ENCODE assay signal across 19 cellular contexts in the genomic region with DNA sequence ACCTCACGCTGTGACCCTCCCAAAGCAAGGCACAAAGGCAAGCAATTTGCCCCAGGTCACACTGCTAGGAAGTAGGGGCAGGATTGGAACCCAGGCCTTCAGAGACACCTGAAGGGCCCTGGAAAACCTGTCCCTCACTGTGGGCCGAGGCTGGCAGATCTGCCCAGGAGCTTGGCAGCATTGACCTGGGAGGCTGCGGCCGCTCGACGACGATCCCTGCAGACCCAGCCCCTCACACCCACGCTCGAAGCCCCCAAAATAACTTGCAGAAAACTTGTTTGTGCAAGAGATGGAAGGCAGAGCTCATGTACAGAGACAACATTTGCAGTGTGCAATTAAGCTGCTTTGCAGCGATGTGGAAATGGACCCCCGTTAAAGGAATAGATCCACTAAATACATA.
DNase-seq lines count a peak whose midpoint lies in the region; ATAC-seq and TF ChIP-seq lines count a peak whose summit lies in the region.
"Had no signal": no experiment of that assay in that cellular context is flagged by ENCODE, and none has a peak within 500 bp of the region (broad histone marks: within the 10 kb centered on the region; RNA-seq: fewer than 3 reads in every experiment).

No MANE protein-coding gene starts in this region.

- H3K27me3 Mint-ChIP-seq in chondrocyte (ENCODE audit: low read depth): peaks cover 8% of the 10 kb centered on the region
- H3K27me3 Mint-ChIP-seq: B cell; CD4-positive, alpha-beta memory T cell had no signal

- intact Hi-C loops in Right ventricle myocardium superior (cut with DNase I): no loop called here
- intact Hi-C loops in Right ventricle myocardium inferior (cut with DNase I): no loop called here
- intact Hi-C loops in spleen (cut with DNase I; ENCODE audit: low total_unique reads): no loop called here

- DNase-seq in Right ventricle myocardium superior: peak; percentile 6
- no peak for DNase-seq in Right ventricle myocardium inferior (ENCODE audit: missing footprints)
- DNase-seq in chondrocyte (ENCODE audit: low spot score): peak; percentile 80
- DNase-seq in neuronal stem cell (ENCODE audit: low spot score): no peak
- peak; percentile 47 for DNase-seq in spleen
- DNase-seq in RPMI8226: no peak
- no peak for DNase-seq in middle frontal gyrus (ENCODE audit: extremely low spot score, low spot score)
- DNase-seq in amniotic stem cell (lab: John Stamatoyannopoulos, UW): no peak
- DNase-seq: C1 segment of cervical spinal cord; Calu3; CD4-positive, alpha-beta memory T cell; COR-L47; DMS53; GF-D8; H9 had no signal

- H2BK15ac ChIP-seq in neuronal stem cell (ENCODE audit: low read length): no peak overlapping the region

- H2BK120ac ChIP-seq in neuronal stem cell (ENCODE audit: low read depth, low read length): no peak overlapping the region

- ATAC-seq in Right ventricle myocardium superior (ENCODE audit: poor library complexity): no peak
- no peak for ATAC-seq in Right ventricle myocardium inferior
- ATAC-seq: GM23338, HCT116 had no signal

- H3K9me3 ChIP-seq in neuronal stem cell (replicated peaks in 1 of 2; ENCODE audit: control insufficient read depth in 2 of 2, insufficient read depth in 1 of 2, low read depth in 1 of 2, low read length in 2 of 2) (no peaks in the 10 kb centered on the region), spleen (no peaks in the 10 kb centered on the region)

- H3K9me3 Mint-ChIP-seq in chondrocyte (ENCODE audit: low read depth): no peaks in the 10 kb centered on the region
- H3K9me3 Mint-ChIP-seq: CD4-positive, alpha-beta memory T cell; GM23338; H9 had no signal

- H3K27ac Mint-ChIP-seq in chondrocyte (ENCODE audit: unreplicated experiment): no peak overlapping the region
- H3K27ac Mint-ChIP-seq: B cell; CD4-positive, alpha-beta memory T cell; GM23338 had no signal

- H3K18ac ChIP-seq in neuronal stem cell (ENCODE audit: low read length): peak overlapping the region; percentile 44

- no peak overlapping the region for H4K91ac ChIP-seq in neuronal stem cell (ENCODE audit: low read depth, low read length, poor library complexity)

- no peak overlapping the region for H3K4me3 Mint-ChIP-seq in chondrocyte (ENCODE audit: unreplicated experiment)
- H3K4me3 Mint-ChIP-seq: B cell; CD4-positive, alpha-beta memory T cell; GM23338; H9 had no signal

- H2AK5ac ChIP-seq in neuronal stem cell (ENCODE audit: low read depth, low read length): no peak overlapping the region

- H3K4me1 ChIP-seq in neuronal stem cell (ENCODE audit: control insufficient read depth in 2 of 2, insufficient read depth in 1 of 2, low read depth in 1 of 2, low read length in 2 of 2) (no peaks in the 10 kb centered on the region), spleen (no peaks in the 10 kb centered on the region)

- H3K27ac ChIP-seq in neuronal stem cell (replicated peaks; ENCODE audit: low read length) (no peak overlapping the region), spleen (no peak overlapping the region)
- H3K27ac ChIP-seq: 22Rv1 had no signal

- H3K27me3 ChIP-seq in neuronal stem cell (ENCODE audit: control insufficient read depth in 3 of 3, insufficient read depth in 3 of 3, low read depth in 1 of 3, low read length in 3 of 3): no peaks in the 10 kb centered on the region
- peaks cover 0 to 3% (median 0%) of the 10 kb centered on the region in 7 donors for H3K27me3 ChIP-seq in spleen (replicated peaks in 1 of 7)

- no peak overlapping the region for H3K9ac ChIP-seq in neuronal stem cell (ENCODE audit: low read depth, low read length, poor library complexity)

- no peak overlapping the region for H2BK12ac ChIP-seq in neuronal stem cell (ENCODE audit: low read length)

- no peak overlapping the region for H3K4me2 ChIP-seq in neuronal stem cell (ENCODE audit: insufficient read depth, low read length, poor library complexity, severe bottlenecking)
- H3K4me2 ChIP-seq: GM23338 had no signal

- no peak overlapping the region for H2AFZ ChIP-seq in neuronal stem cell (ENCODE audit: low read length)
- H2AFZ ChIP-seq: GM23338 had no signal

- no peak overlapping the region for H2BK5ac ChIP-seq in neuronal stem cell (ENCODE audit: low read length)

- peak overlapping the region; percentile 6 for H3K14ac ChIP-seq in neuronal stem cell (ENCODE audit: low read length)

- no peak for TF ChIP-seq POLR2A in spleen (IDR thresholded peaks at IDR 0.05)

- no peaks in the 10 kb centered on the region for H3K4me1 Mint-ChIP-seq in chondrocyte (ENCODE audit: low read depth)
- H3K4me1 Mint-ChIP-seq: B cell; CD4-positive, alpha-beta memory T cell had no signal

- H4K8ac ChIP-seq in neuronal stem cell (ENCODE audit: low read depth, low read length): no peak overlapping the region

- no peak overlapping the region for H3K23ac ChIP-seq in neuronal stem cell (ENCODE audit: low read depth, low read length, poor library complexity)

- no peak for TF ChIP-seq CTCF in chondrocyte (IDR thresholded peaks at IDR 0.05)
- no peak for TF ChIP-seq CTCF in spleen (IDR thresholded peaks at IDR 0.05 in 8 of 11, conservative IDR thresholded peaks at IDR 0.05 in 3 of 11)

- no CpG with 5 or more reads among the region's 11 CpGs for WGBS in neuronal stem cell (ENCODE audit: extremely low coverage in 2 of 2, insufficient read length in 2 of 2, insufficient replicate concordance in 1 of 2), 2 donors
- WGBS in spleen, 5 donors: 77 to 94% (median 89%) methylated on average over 5 to 11 of the region's 11 CpGs

- peaks cover 1% of the 10 kb centered on the region for H3K36me3 Mint-ChIP-seq in chondrocyte (ENCODE audit: low read depth)
- H3K36me3 Mint-ChIP-seq: CD4-positive, alpha-beta memory T cell had no signal

- no peaks in the 10 kb centered on the region for H3K79me1 ChIP-seq in neuronal stem cell (ENCODE audit: low read depth, low read length)

- H3K36me3 ChIP-seq in neuronal stem cell (replicated peaks in 1 of 2; ENCODE audit: control insufficient read depth in 2 of 2, insufficient read depth in 2 of 2, low read length in 2 of 2): no peaks in the 10 kb centered on the region
- no peaks in the 10 kb centered on the region for H3K36me3 ChIP-seq in spleen

- H3K4me3 ChIP-seq in neuronal stem cell (ENCODE audit: low read length in 2 of 2) (no peak overlapping the region), spleen (no peak overlapping the region)
- H3K4me3 ChIP-seq: GM23338 had no signal

- no peak overlapping the region for H3K4ac ChIP-seq in neuronal stem cell (ENCODE audit: low read length)

Comparison
In these comparisons a context has a peak if more than half of its experiments do, and no peak if none do; other contexts are left out.
1. DNase-seq: peak in Right ventricle myocardium superior (single experiment), chondrocyte (single experiment) and spleen (single experiment); none in Right ventricle myocardium inferior (single experiment), neuronal stem cell (single experiment), RPMI8226 (single experiment), middle frontal gyrus (single experiment) and amniotic stem cell (single experiment).